In genomic region chr12:53299454-53300180, GRCh38 we compare ENCODE assay signal across 1 cellular context.
TF ChIP-seq lines count a peak whose summit lies in the region.

MYG1 (plus strand) TSS chr12:53299695; CDS start chr12:53299738, 43 bp downstream.

TF ChIP-seq in HEK293, 187 proteins besides CTCF, POLR2A, EP300 and RAD21 (continued from another document and continues in another):
- peak; percentile 94 for TF ChIP-seq ZBTB6 (tag by site-specific recombination; IDR thresholded peaks at IDR 0.05)
- TF ChIP-seq SP3 (tag by site-specific recombination; IDR thresholded peaks at IDR 0.05): peak; percentile 82
- no peak for TF ChIP-seq PRDM6 (tag by site-specific recombination; IDR thresholded peaks at IDR 0.05)
- no peak for TF ChIP-seq ZNF548 (tag by site-specific recombination; IDR thresholded peaks at IDR 0.05)
- TF ChIP-seq ZNF140 (tag by site-specific recombination; IDR thresholded peaks at IDR 0.05): no peak
- TF ChIP-seq, protein P1, sequence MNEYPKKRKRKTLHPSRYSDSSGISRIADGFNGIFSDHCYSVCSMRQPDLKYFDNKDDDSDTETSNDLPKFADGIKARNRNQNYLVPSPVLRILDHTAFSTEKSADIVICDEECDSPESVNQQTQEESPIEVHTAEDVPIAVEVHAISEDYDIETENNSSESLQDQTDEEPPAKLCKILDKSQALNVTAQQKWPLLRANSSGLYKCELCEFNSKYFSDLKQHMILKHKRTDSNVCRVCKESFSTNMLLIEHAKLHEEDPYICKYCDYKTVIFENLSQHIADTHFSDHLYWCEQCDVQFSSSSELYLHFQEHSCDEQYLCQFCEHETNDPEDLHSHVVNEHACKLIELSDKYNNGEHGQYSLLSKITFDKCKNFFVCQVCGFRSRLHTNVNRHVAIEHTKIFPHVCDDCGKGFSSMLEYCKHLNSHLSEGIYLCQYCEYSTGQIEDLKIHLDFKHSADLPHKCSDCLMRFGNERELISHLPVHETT (tag by site-specific recombination; IDR thresholded peaks at IDR 0.05): peak; percentile 65; the same call in 1 of the 2 replicates
- peak; percentile 49 for TF ChIP-seq PBX3 (CRISPR knock-in tag; IDR thresholded peaks at IDR 0.05)
- TF ChIP-seq ZNF843 (tag by site-specific recombination; IDR thresholded peaks at IDR 0.05): peak; percentile 73
- TF ChIP-seq ZNF274 (IDR thresholded peaks at IDR 0.05; ENCODE audit: low read length): no peak
- no peak for TF ChIP-seq ZNF274 (tag by site-specific recombination; IDR thresholded peaks at IDR 0.05; ENCODE audit: borderline replicate concordance)
- no peak for TF ChIP-seq ZNF112 (tag by site-specific recombination; IDR thresholded peaks at IDR 0.05)
- no peak for TF ChIP-seq ZNF19 (tag by site-specific recombination; IDR thresholded peaks at IDR 0.05; ENCODE audit: low read depth)
- TF ChIP-seq, protein P2, sequence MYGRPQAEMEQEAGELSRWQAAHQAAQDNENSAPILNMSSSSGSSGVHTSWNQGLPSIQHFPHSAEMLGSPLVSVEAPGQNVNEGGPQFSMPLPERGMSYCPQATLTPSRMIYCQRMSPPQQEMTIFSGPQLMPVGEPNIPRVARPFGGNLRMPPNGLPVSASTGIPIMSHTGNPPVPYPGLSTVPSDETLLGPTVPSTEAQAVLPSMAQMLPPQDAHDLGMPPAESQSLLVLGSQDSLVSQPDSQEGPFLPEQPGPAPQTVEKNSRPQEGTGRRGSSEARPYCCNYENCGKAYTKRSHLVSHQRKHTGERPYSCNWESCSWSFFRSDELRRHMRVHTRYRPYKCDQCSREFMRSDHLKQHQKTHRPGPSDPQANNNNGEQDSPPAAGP (tag by site-specific recombination; IDR thresholded peaks at IDR 0.05): peak; percentile 59; the same call in 1 of the 2 replicates
- TF ChIP-seq, protein P3, sequence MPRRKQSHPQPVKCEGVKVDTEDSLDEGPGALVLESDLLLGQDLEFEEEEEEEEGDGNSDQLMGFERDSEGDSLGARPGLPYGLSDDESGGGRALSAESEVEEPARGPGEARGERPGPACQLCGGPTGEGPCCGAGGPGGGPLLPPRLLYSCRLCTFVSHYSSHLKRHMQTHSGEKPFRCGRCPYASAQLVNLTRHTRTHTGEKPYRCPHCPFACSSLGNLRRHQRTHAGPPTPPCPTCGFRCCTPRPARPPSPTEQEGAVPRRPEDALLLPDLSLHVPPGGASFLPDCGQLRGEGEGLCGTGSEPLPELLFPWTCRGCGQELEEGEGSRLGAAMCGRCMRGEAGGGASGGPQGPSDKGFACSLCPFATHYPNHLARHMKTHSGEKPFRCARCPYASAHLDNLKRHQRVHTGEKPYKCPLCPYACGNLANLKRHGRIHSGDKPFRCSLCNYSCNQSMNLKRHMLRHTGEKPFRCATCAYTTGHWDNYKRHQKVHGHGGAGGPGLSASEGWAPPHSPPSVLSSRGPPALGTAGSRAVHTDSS (tag by site-specific recombination; IDR thresholded peaks at IDR 0.05): no peak
- no peak for TF ChIP-seq ZNF585B (tag by site-specific recombination; IDR thresholded peaks at IDR 0.05)
- peak; percentile 49 for TF ChIP-seq GLIS1 (tag by site-specific recombination; IDR thresholded peaks at IDR 0.05)
- TF ChIP-seq, protein P4, sequence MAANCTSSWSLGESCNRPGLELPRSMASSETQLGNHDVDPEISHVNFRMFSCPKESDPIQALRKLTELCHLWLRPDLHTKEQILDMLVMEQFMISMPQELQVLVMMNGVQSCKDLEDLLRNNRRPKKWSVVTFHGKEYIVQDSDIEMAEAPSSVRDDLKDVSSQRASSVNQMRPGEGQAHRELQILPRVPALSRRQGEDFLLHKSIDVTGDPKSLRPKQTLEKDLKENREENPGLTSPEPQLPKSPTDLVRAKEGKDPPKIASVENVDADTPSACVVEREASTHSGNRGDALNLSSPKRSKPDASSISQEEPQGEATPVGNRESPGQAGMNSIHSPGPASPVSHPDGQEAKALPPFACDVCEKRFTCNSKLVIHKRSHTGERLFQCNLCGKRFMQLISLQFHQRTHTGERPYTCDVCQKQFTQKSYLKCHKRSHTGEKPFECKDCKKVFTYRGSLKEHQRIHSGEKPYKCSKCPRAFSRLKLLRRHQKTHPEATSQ (tag by site-specific recombination; IDR thresholded peaks at IDR 0.05): no peak
- no peak for TF ChIP-seq ZNF544 (tag by site-specific recombination; IDR thresholded peaks at IDR 0.05)
- TF ChIP-seq OSR2 (tag by site-specific recombination; IDR thresholded peaks at IDR 0.05): peak; percentile 67
- TF ChIP-seq, protein P5, sequence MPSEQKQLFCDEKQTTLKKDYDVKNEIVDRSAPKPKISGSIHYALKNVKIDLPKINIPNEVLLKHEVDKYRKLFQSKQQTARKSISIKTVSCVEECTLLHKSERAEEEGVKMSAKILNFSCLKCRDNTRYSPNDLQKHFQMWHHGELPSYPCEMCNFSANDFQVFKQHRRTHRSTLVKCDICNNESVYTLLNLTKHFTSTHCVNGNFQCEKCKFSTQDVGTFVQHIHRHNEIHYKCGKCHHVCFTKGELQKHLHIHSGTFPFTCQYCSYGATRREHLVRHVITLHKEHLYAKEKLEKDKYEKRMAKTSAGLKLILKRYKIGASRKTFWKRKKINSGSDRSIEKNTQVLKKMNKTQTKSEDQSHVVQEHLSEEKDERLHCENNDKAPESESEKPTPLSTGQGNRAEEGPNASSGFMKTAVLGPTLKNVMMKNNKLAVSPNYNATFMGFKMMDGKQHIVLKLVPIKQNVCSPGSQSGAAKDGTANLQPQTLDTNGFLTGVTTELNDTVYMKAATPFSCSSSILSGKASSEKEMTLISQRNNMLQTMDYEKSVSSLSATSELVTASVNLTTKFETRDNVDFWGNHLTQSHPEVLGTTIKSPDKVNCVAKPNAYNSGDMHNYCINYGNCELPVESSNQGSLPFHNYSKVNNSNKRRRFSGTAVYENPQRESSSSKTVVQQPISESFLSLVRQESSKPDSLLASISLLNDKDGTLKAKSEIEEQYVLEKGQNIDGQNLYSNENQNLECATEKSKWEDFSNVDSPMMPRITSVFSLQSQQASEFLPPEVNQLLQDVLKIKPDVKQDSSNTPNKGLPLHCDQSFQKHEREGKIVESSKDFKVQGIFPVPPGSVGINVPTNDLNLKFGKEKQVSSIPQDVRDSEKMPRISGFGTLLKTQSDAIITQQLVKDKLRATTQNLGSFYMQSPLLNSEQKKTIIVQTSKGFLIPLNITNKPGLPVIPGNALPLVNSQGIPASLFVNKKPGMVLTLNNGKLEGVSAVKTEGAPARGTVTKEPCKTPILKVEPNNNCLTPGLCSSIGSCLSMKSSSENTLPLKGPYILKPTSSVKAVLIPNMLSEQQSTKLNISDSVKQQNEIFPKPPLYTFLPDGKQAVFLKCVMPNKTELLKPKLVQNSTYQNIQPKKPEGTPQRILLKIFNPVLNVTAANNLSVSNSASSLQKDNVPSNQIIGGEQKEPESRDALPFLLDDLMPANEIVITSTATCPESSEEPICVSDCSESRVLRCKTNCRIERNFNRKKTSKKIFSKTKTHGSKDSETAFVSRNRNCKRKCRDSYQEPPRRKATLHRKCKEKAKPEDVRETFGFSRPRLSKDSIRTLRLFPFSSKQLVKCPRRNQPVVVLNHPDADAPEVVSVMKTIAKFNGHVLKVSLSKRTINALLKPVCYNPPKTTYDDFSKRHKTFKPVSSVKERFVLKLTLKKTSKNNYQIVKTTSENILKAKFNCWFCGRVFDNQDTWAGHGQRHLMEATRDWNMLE (tag by site-specific recombination; conservative IDR thresholded peaks at IDR 0.05; ENCODE audit: low read depth): peak; percentile 99
- TF ChIP-seq ZNF521 (tag by site-specific recombination; IDR thresholded peaks at IDR 0.05): no peak
- 0 out of 2 replicates have a peak, but pooled peaks have one; percentile 22 for TF ChIP-seq ZBTB10 (tag by site-specific recombination; IDR thresholded peaks at IDR 0.05)
- peak; percentile 93 for TF ChIP-seq ZBTB17 (tag by site-specific recombination; IDR thresholded peaks at IDR 0.05)
- TF ChIP-seq ZNF623 (tag by site-specific recombination; IDR thresholded peaks at IDR 0.05): 0 out of 2 replicates have a peak, but pooled peaks have one; percentile 12
- peak; percentile 81 for TF ChIP-seq ZBTB26 (tag by site-specific recombination; optimal IDR thresholded peaks at IDR 0.05)
- peak; percentile 45; the same call in 1 of the 2 replicates for TF ChIP-seq GLI4 (tag by site-specific recombination; IDR thresholded peaks at IDR 0.05)
- TF ChIP-seq KLF7 (tag by site-specific recombination; IDR thresholded peaks at IDR 0.05; ENCODE audit: borderline replicate concordance): no peak; the same call in 1 of the 2 replicates
- peak; percentile 74 for TF ChIP-seq ZIC2 (tag by site-specific recombination; IDR thresholded peaks at IDR 0.05)
- TF ChIP-seq KLF8 (tag by site-specific recombination; IDR thresholded peaks at IDR 0.05): peak; percentile 70; the same call in 1 of the 2 replicates
- 0 out of 2 replicates have a peak, but pooled peaks have one; percentile 27 for TF ChIP-seq ZNF391 (tag by site-specific recombination; IDR thresholded peaks at IDR 0.05; ENCODE audit: borderline replicate concordance, low read depth)
- no peak for TF ChIP-seq ZNF37A (tag by site-specific recombination; IDR thresholded peaks at IDR 0.05)
- TF ChIP-seq, protein P6, sequence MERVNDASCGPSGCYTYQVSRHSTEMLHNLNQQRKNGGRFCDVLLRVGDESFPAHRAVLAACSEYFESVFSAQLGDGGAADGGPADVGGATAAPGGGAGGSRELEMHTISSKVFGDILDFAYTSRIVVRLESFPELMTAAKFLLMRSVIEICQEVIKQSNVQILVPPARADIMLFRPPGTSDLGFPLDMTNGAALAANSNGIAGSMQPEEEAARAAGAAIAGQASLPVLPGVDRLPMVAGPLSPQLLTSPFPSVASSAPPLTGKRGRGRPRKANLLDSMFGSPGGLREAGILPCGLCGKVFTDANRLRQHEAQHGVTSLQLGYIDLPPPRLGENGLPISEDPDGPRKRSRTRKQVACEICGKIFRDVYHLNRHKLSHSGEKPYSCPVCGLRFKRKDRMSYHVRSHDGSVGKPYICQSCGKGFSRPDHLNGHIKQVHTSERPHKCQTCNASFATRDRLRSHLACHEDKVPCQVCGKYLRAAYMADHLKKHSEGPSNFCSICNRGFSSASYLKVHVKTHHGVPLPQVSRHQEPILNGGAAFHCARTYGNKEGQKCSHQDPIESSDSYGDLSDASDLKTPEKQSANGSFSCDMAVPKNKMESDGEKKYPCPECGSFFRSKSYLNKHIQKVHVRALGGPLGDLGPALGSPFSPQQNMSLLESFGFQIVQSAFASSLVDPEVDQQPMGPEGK (tag by site-specific recombination; IDR thresholded peaks at IDR 0.05): peak; percentile 49
- TF ChIP-seq ZSCAN16 (tag by site-specific recombination; IDR thresholded peaks at IDR 0.05): 0 out of 2 replicates have a peak, but pooled peaks have one; percentile 19
- peak; percentile 97 for TF ChIP-seq ZFP69B (tag by site-specific recombination; IDR thresholded peaks at IDR 0.05)
- TF ChIP-seq PRDM1 (tag by site-specific recombination; IDR thresholded peaks at IDR 0.05): no peak
- TF ChIP-seq ZNF555 (tag by site-specific recombination; conservative IDR thresholded peaks at IDR 0.05): no peak
- TF ChIP-seq ZNF292 (tag by site-specific recombination; IDR thresholded peaks at IDR 0.05; ENCODE audit: borderline replicate concordance, low read depth): no peak
